8 cellular contexts compared by ENCODE assay signal in the genomic region with DNA sequence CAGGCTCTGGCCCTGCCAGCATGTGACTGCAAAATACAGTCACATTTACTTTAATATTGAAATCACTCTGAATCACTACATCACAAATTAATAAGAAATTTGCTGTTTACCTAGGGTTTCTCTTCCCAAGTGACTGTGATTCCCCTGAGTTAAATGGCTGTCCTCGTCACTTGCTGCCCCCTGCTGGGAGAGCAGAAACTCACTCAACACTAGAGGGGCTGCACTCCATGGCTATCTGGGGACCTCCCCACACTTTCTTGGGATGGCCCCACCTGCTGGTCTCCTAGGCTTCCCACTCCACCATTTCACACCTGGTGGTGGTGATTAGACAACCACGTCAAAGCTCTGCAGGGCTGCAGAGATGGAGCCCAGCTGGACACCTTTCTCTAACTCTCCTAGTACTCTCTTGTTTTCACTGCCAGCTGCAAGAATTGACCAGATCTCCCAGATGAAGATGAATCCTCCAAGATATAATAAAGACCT.
DNase-seq lines count a peak whose midpoint lies in the region; ATAC-seq and TF ChIP-seq lines count a peak whose summit lies in the region.

No MANE protein-coding gene starts in this region.

- H3K27ac Mint-ChIP-seq in activated naive CD8-positive, alpha-beta T cell treated with anti-CD3 and anti-CD28 coated beads, Interleukin-2, amount 50 U/mL, for 24 hours: peak overlapping the region; percentile 90

- peaks cover 63% of the 10 kb centered on the region for H3K4me1 Mint-ChIP-seq in activated naive CD8-positive, alpha-beta T cell treated with anti-CD3 and anti-CD28 coated beads, Interleukin-2, amount 50 U/mL, for 24 hours

- peaks cover 20% of the 10 kb centered on the region for H3K36me3 Mint-ChIP-seq in activated naive CD8-positive, alpha-beta T cell treated with anti-CD3 and anti-CD28 coated beads, Interleukin-2, amount 50 U/mL, for 24 hours (ENCODE audit: low read depth)

- in situ Hi-C loops in G401 (cut with HindIII; ENCODE audit: low sequenced_read_pairs): no loop called here

- peak; percentile 67 for ATAC-seq in activated naive CD8-positive, alpha-beta T cell treated with anti-CD3 and anti-CD28 coated beads, Interleukin-2, amount 50 U/mL, for 24 hours
- ATAC-seq in HG02981 (IDR thresholded peaks at IDR 0.05; ENCODE audit: unreplicated experiment): no peak

- H3K9me3 Mint-ChIP-seq in activated naive CD8-positive, alpha-beta T cell treated with anti-CD3 and anti-CD28 coated beads, Interleukin-2, amount 50 U/mL, for 24 hours: peaks cover 21% of the 10 kb centered on the region

- peak overlapping the region; percentile 30 for H3K4me3 Mint-ChIP-seq in activated naive CD8-positive, alpha-beta T cell treated with anti-CD3 and anti-CD28 coated beads, Interleukin-2, amount 50 U/mL, for 24 hours

- DNase-seq in G401 (ENCODE audit: low spot score) (peak; percentile 23), T follicular helper cell (ENCODE audit: low read depth) (peak; percentile 63), left kidney (ENCODE audit: low read depth, low spot score) (peak; percentile 55), retina (no peak)
- peak; percentile 85 for DNase-seq in activated naive CD8-positive, alpha-beta T cell treated with anti-CD3 and anti-CD28 coated beads, Interleukin-2, amount 50 U/mL, for 24 hours
- peak; percentile 65 for DNase-seq in stimulated activated CD8-positive, alpha-beta memory T cell treated with anti-CD3 and anti-CD28 coated beads, Interleukin-7, amount 100 ng/mL, for 24 hours (ENCODE audit: low read depth)

- TF ChIP-seq EP300 in Ishikawa (IDR thresholded peaks at IDR 0.05; ENCODE audit: borderline replicate concordance): no peak

- TF ChIP-seq RAD21 in Ishikawa (IDR thresholded peaks at IDR 0.05; ENCODE audit: low read depth): peak; percentile 58

- no peaks in the 10 kb centered on the region for H3K27me3 Mint-ChIP-seq in activated naive CD8-positive, alpha-beta T cell treated with anti-CD3 and anti-CD28 coated beads, Interleukin-2, amount 50 U/mL, for 24 hours

TF ChIP-seq in Ishikawa, 13 proteins besides CTCF, POLR2A, EP300 and RAD21:
- TF ChIP-seq EGR1 (IDR thresholded peaks at IDR 0.05) (no peak), YY1 (IDR thresholded peaks at IDR 0.05; ENCODE audit: low read depth) (0 out of 2 replicates have a peak, but pooled peaks have one; percentile 21)
